ENCODE assay signal across 26 cellular contexts in genomic region chr1:169295846-169296245, GRCh38.
"Had no signal": no experiment of that assay in that cellular context is flagged by ENCODE, and none has a peak within 500 bp of the region (broad histone marks: within the 10 kb centered on the region; RNA-seq: fewer than 3 reads in every experiment).

No MANE protein-coding gene starts in this region.

- H3K27me3 ChIP-seq: left lung, ovary, right atrium auricular region, stomach, testis, thyroid gland, transverse colon, upper lobe of left lung, vagina had no signal

- DNase-seq: immature natural killer cell; kidney; left colon; left lung; lower lobe of right lung; mammary epithelial cell; mesenchymal stem cell; naive B cell; natural killer cell; ovary; stimulated activated CD4-positive, alpha-beta T cell treated with anti-CD3 and anti-CD28 coated beads, Interleukin-12 subunit alpha, Interleukin-12 subunit beta, amount 100 ng/mL, for 4 hours; stimulated activated CD4-positive, alpha-beta T cell treated with anti-CD3 and anti-CD28 coated beads, Interleukin-15, amount 100 ng/mL, for 24 hours; stimulated activated CD4-positive, alpha-beta T cell treated with anti-CD3 and anti-CD28 coated beads, Interleukin-2, amount 100 ng/mL, for 24 hours; stimulated activated CD4-positive, alpha-beta T cell treated with anti-CD3 and anti-CD28 coated beads, Interleukin-4, amount 100 ng/mL, for 1 hour; stimulated activated naive B cell treated with anti-CD40 and anti-IgM and Interleukin-4, amounts not matched to agents 10 μg/mL and 1 μg/mL and 100 μg/mL, for 72 hours; stimulated activated naive CD8-positive, alpha-beta T cell treated with anti-CD3 and anti-CD28 coated beads, Interleukin-15, Interleukin-2, amounts not matched to agents 100 U/mL and 50 U/mL, for 24 hours; stomach; testis; thyroid gland; transverse colon; upper lobe of left lung had no signal

- H3K36me3 ChIP-seq: left lung, lower lobe of right lung, ovary, thyroid gland, transverse colon had no signal

- ATAC-seq: left colon; left lung; lower lobe of right lung; natural killer cell; sciatic nerve; stimulated activated naive CD8-positive, alpha-beta T cell treated with anti-CD3 and anti-CD28 coated beads, Interleukin-15, Interleukin-2, amounts not matched to agents 100 U/mL and 50 U/mL, for 24 hours had no signal

- H3K9me3 ChIP-seq: left lung, lower lobe of right lung, ovary, right atrium auricular region, stomach, testis, thyroid gland, transverse colon, upper lobe of left lung, vagina had no signal

- H3K4me1 ChIP-seq: left lung, lower lobe of right lung, right atrium auricular region, stomach, testis, transverse colon, upper lobe of left lung, vagina had no signal

- H3K27ac ChIP-seq: left lung, lower lobe of right lung, ovary, right atrium auricular region, skin epidermis, stomach, testis, thyroid gland, transverse colon, upper lobe of left lung, vagina had no signal

- H3K4me3 ChIP-seq: left lung, lower lobe of right lung, ovary, right atrium auricular region, skin epidermis, stomach, testis, thyroid gland, transverse colon, upper lobe of left lung, vagina had no signal

- FAIRE-seq: islet of Langerhans, kidney had no signal
